19 cellular contexts compared by ENCODE assay signal in genomic region chr11:61927501-61927900, GRCh38. TPM values are rescaled to one million over a fixed set of nuclear protein-coding genes. Genes with fewer than 3 reads are reported as not detected.
DNase-seq lines count a peak whose midpoint lies in the region; ATAC-seq and TF ChIP-seq lines count a peak whose summit lies in the region.
"Had no signal": no experiment of that assay in that cellular context is flagged by ENCODE, and none has a peak within 500 bp of the region (broad histone marks: within the 10 kb centered on the region; RNA-seq: fewer than 3 reads in every experiment).

No MANE protein-coding gene starts in this region.

- no peak overlapping the region for H3K4me3 Mint-ChIP-seq in stimulated activated naive CD8-positive, alpha-beta T cell treated with anti-CD3 and anti-CD28 coated beads, Interleukin-15, amount 100 ng/mL, for 72 hours
- H3K4me3 Mint-ChIP-seq in HFFc6: no peak overlapping the region
- H3K4me3 Mint-ChIP-seq: CD4-positive, alpha-beta memory T cell; IgD-negative memory B cell had no signal

- DNase-seq in stimulated activated naive CD8-positive, alpha-beta T cell treated with anti-CD3 and anti-CD28 coated beads, Interleukin-15, amount 100 ng/mL, for 72 hours: no peak
- DNase-seq in stimulated activated naive CD8-positive, alpha-beta T cell treated with anti-CD3 and anti-CD28 coated beads, Interleukin-15, Interleukin-2, amounts not matched to agents 100 U/mL and 50 U/mL, for 24 hours: no peak
- peak; percentile 20 for DNase-seq in amniotic epithelial cell (ENCODE audit: low read depth)
- peak; percentile 27 for DNase-seq in foreskin melanocyte
- DNase-seq in iPS-NIHi7 (ENCODE audit: extremely low spot score): no peak
- no peak for DNase-seq in NCI-H524 (lab: John Stamatoyannopoulos, UW)
- DNase-seq in HFFc6: no peak
- DNase-seq: CD4-positive, alpha-beta memory T cell; DMS53; H7; Kasumi-1; MM.1S; NCI-H1105; NCI-H510A; NCI-H774; SHP77 treated with DMSO at 0.1 percent for 48 hours had no signal

- no peaks in the 10 kb centered on the region for H3K36me3 Mint-ChIP-seq in HFFc6 (ENCODE audit: low read depth)
- H3K36me3 Mint-ChIP-seq: IgD-negative memory B cell had no signal

- H3K27me3 Mint-ChIP-seq in stimulated activated naive CD8-positive, alpha-beta T cell treated with anti-CD3 and anti-CD28 coated beads, Interleukin-15, amount 100 ng/mL, for 72 hours: peaks cover 5% of the 10 kb centered on the region
- no peaks in the 10 kb centered on the region; the same call in none of the 2 replicates for H3K27me3 Mint-ChIP-seq in HFFc6 (ENCODE audit: insufficient read depth)

- no peaks in the 10 kb centered on the region for H3K4me1 Mint-ChIP-seq in stimulated activated naive CD8-positive, alpha-beta T cell treated with anti-CD3 and anti-CD28 coated beads, Interleukin-15, amount 100 ng/mL, for 72 hours
- peaks cover 15% of the 10 kb centered on the region for H3K4me1 Mint-ChIP-seq in HFFc6 (ENCODE audit: low read depth)
- H3K4me1 Mint-ChIP-seq: CD4-positive, alpha-beta memory T cell had no signal

- peak overlapping the region; percentile 8 to 30 for H3K27ac Mint-ChIP-seq in stimulated activated naive CD8-positive, alpha-beta T cell treated with anti-CD3 and anti-CD28 coated beads, Interleukin-15, amount 100 ng/mL, for 72 hours
- no peak overlapping the region for H3K27ac Mint-ChIP-seq in HFFc6
- H3K27ac Mint-ChIP-seq: CD4-positive, alpha-beta memory T cell; IgD-negative memory B cell had no signal

- H3K9me3 Mint-ChIP-seq in stimulated activated naive CD8-positive, alpha-beta T cell treated with anti-CD3 and anti-CD28 coated beads, Interleukin-15, amount 100 ng/mL, for 72 hours: peaks cover 0 to 5% of the 10 kb centered on the region in 2 donors
- H3K9me3 Mint-ChIP-seq in HFFc6: no peaks in the 10 kb centered on the region
- H3K9me3 Mint-ChIP-seq: IgD-negative memory B cell had no signal

- no peak for TF ChIP-seq CTCF in HFFc6 (IDR thresholded peaks at IDR 0.05)

- ATAC-seq in stimulated activated naive CD8-positive, alpha-beta T cell treated with anti-CD3 and anti-CD28 coated beads, Interleukin-15, amount 100 ng/mL, for 72 hours: no peak
- no peak for ATAC-seq in stimulated activated naive CD8-positive, alpha-beta T cell treated with anti-CD3 and anti-CD28 coated beads, Interleukin-15, Interleukin-2, amounts not matched to agents 100 U/mL and 50 U/mL, for 24 hours
- ATAC-seq in GM21360 (IDR thresholded peaks at IDR 0.05; ENCODE audit: unreplicated experiment): no peak
- ATAC-seq: SK-N-SH treated with all-trans-retinoic acid at 6 μM for 48 hours had no signal

RNA-seq across cellular contexts. Expression of gene RAB3IL1, which starts 10.1 kb away (rescaled TPM):
- 1 to 10 TPM; 5.3 to 8.8 (median 7.9) TPM for total RNA-seq in HFFc6 (2021; fragmentation: NEBNext Ultra II Directional; extraction: Animal tissue kit (Norgen Biotek cat#: 25700))

RNA-seq across cellular contexts. Expression of gene BEST1, which starts 22.6 kb away (rescaled TPM):
- total RNA-seq in HFFc6 (2021; fragmentation: NEBNext Ultra II Directional; extraction: Animal tissue kit (Norgen Biotek cat#: 25700)): 1 to 10 TPM in 5 of 6 experiments, under 1 TPM in 1; 0.92 to 2.0 (median 1.9) TPM

RNA-seq across cellular contexts. Expression of gene FADS3, which starts 36.2 kb away (rescaled TPM):
- total RNA-seq in HFFc6 (2021; fragmentation: NEBNext Ultra II Directional; extraction: Animal tissue kit (Norgen Biotek cat#: 25700)): 100 to 1,000 TPM; 126 to 161 (median 137) TPM

RNA-seq across cellular contexts. Expression of gene FTH1, which starts 39.9 kb away (rescaled TPM):
- total RNA-seq in HFFc6 (2021; fragmentation: NEBNext Ultra II Directional; extraction: Animal tissue kit (Norgen Biotek cat#: 25700)): 1,000 to 10,000 TPM; 2,192 to 2,832 (median 2,637) TPM

Comparison
In these comparisons a context has a peak if more than half of its experiments do, and no peak if none do; other contexts are left out.
1. DNase-seq: peak in amniotic epithelial cell (single experiment) and foreskin melanocyte (single experiment); none in stimulated activated naive CD8-positive, alpha-beta T cell treated with anti-CD3 and anti-CD28 coated beads, Interleukin-15, amount 100 ng/mL, for 72 hours (0 of 2), stimulated activated naive CD8-positive, alpha-beta T cell treated with anti-CD3 and anti-CD28 coated beads, Interleukin-15, Interleukin-2, amounts not matched to agents 100 U/mL and 50 U/mL, for 24 hours (single experiment), iPS-NIHi7 (single experiment), NCI-H524 (0 of 2) and HFFc6 (single experiment).